ENCODE assay signal across 9 cellular contexts in genomic region chr1:232767381-232768074, GRCh38. TPM values are rescaled to one million over a fixed set of nuclear protein-coding genes. Genes with fewer than 3 reads are reported as not detected.
A peak's percentile ranks its signal among the peaks of the same experiment; 100 is the strongest.
DNase-seq lines count a peak whose midpoint lies in the region; ATAC-seq, FAIRE-seq and TF ChIP-seq lines count a peak whose summit lies in the region.
"Had no signal": no experiment of that assay in that cellular context is flagged by ENCODE, and none has a peak within 500 bp of the region (broad histone marks: within the 10 kb centered on the region; RNA-seq: fewer than 3 reads in every experiment).

No MANE protein-coding gene starts in this region.

- no peaks in the 10 kb centered on the region for H3K79me1 ChIP-seq in mesendoderm (ENCODE audit: low read length)

- H2BK120ac ChIP-seq in mesendoderm (ENCODE audit: low read depth, low read length), result no peak overlapping the region

- peaks cover 16% of the 10 kb centered on the region for H3K27me3 Mint-ChIP-seq in stimulated activated memory B cell treated with anti-CD40 and anti-IgM and Interleukin-4, amounts not matched to agents 10 μg/mL and 1 μg/mL and 100 μg/mL, for 72 hours

- no peak overlapping the region for H3K27ac Mint-ChIP-seq in stimulated activated memory B cell treated with anti-CD40 and anti-IgM and Interleukin-4, amounts not matched to agents 10 μg/mL and 1 μg/mL and 100 μg/mL, for 72 hours
- H3K27ac Mint-ChIP-seq: T-helper 1 cell treated with Interleukin-12 subunit alpha and Interleukin-12 subunit beta and Interleukin-4 antibody, amounts not matched to agents 30 μg/mL and 1 μg/mL, for 36 hours had no signal

- no peak overlapping the region for H2BK5ac ChIP-seq in mesendoderm (ENCODE audit: low read length)

- no peak overlapping the region for H4K5ac ChIP-seq in mesendoderm (ENCODE audit: low read length)

- POLR2A ChIA-PET in HCT116 (lab: Charles Lee), result no interaction called here

- H2AK5ac ChIP-seq in mesendoderm (ENCODE audit: low read length), result no peak overlapping the region

- H3K4me1 ChIP-seq in HCT116 (ENCODE audit: control insufficient read depth in 1 of 2, insufficient read depth in 2 of 2, low read length in 2 of 2), result peaks cover 0 to 9% of the 10 kb centered on the region in 2 experiments; a peak in 2 of 4 replicates
- peaks cover 5 to 23% (median 8%) of the 10 kb centered on the region in 3 donors for H3K4me1 ChIP-seq in skeletal muscle tissue (ENCODE audit: control insufficient read depth in 3 of 3, insufficient read depth in 3 of 3, low read length in 3 of 3)
- H3K4me1 ChIP-seq in mesendoderm (ENCODE audit: control insufficient read depth, low read depth, low read length), result peaks cover 4% of the 10 kb centered on the region
- no peaks in the 10 kb centered on the region for H3K4me1 ChIP-seq in BE2C

- no peak overlapping the region for H3K23ac ChIP-seq in mesendoderm (ENCODE audit: low read length)

- H3K4ac ChIP-seq in mesendoderm (ENCODE audit: low read depth, low read length), result no peak overlapping the region

- H3K36me3 ChIP-seq in HCT116 (ENCODE audit: control insufficient read depth in 1 of 2, insufficient read depth in 2 of 2, low read length in 2 of 2) (no peaks in the 10 kb centered on the region), skeletal muscle tissue (ENCODE audit: control insufficient read depth in 3 of 3, insufficient read depth in 3 of 3, low read length in 3 of 3) (no peaks in the 10 kb centered on the region), mesendoderm (ENCODE audit: control insufficient read depth, insufficient read depth, low read length) (no peaks in the 10 kb centered on the region), BE2C (no peaks in the 10 kb centered on the region)

- CTCF ChIA-PET in HCT116 (lab: Charles Lee), result no interaction called here

- no peak overlapping the region for H3K18ac ChIP-seq in mesendoderm (ENCODE audit: low read length)

- no peak for ATAC-seq in HCT116
- no peak for ATAC-seq in stimulated activated memory B cell treated with anti-CD40 and anti-IgM and Interleukin-4, amounts not matched to agents 10 μg/mL and 1 μg/mL and 100 μg/mL, for 72 hours

- no CpG with 5 or more reads among the region's 12 CpGs for WGBS in mesendoderm (ENCODE audit: extremely low coverage, insufficient coverage, low lambda C conversion rate)

- H3K9me3 ChIP-seq in HCT116 (ENCODE audit: control insufficient read depth in 1 of 2, insufficient read depth in 1 of 2, low read depth in 1 of 2, low read length in 2 of 2) (no peaks in the 10 kb centered on the region; a peak in 1 of 4 replicates), skeletal muscle tissue (ENCODE audit: control insufficient read depth in 3 of 3, low read length in 3 of 3) (no peaks in the 10 kb centered on the region), BE2C (no peaks in the 10 kb centered on the region)

- H3K9ac ChIP-seq in HCT116 (ENCODE audit: low read length), result no peak overlapping the region
- H3K9ac ChIP-seq in skeletal muscle tissue (ENCODE audit: low read depth in 1 of 3, low read length in 3 of 3), result no peak overlapping the region
- H3K9ac ChIP-seq in mesendoderm (ENCODE audit: low read length), result no peak overlapping the region

- intact Hi-C loops in HCT116 (cut with micrococcal nuclease), result no loop called here

- H3K9me2 ChIP-seq in HCT116 (ENCODE audit: insufficient read depth), result no peaks in the 10 kb centered on the region

- TF ChIP-seq RAD21 in HCT116 (IDR thresholded peaks at IDR 0.05; ENCODE audit: low read depth), result 0 out of 2 replicates have a peak, but pooled peaks have one; percentile 4

- H3K27ac ChIP-seq in HCT116 (ENCODE audit: low read depth, low read length), result no peak overlapping the region
- peak overlapping the region; percentile 64 for H3K27ac ChIP-seq in skeletal muscle tissue (ENCODE audit: low read depth, low read length)
- H3K27ac ChIP-seq in mesendoderm (ENCODE audit: low read depth, low read length), result no peak overlapping the region

- DNase-seq in HCT116 (ENCODE audit: low read depth, low spot score) (peak; percentile 10), OCI-M1 (lab: John Stamatoyannopoulos, UW) (peak; percentile 55), fibroblast of mammary gland (ENCODE audit: low read depth) (peak; percentile 94), mesendoderm (no peak), BE2C (no peak), GM12892 (ENCODE audit: insufficient read length) (no peak)

- peak overlapping the region; percentile 24; the same call in 1 of the 2 replicates for H3K4me2 ChIP-seq in HCT116 (ENCODE audit: low read length)
- H3K4me2 ChIP-seq in mesendoderm (ENCODE audit: low read length), result no peak overlapping the region

- H3K4me3 ChIP-seq in HCT116 (replicated peaks in 1 of 2; ENCODE audit: low read depth in 1 of 2, low read length in 2 of 2) (no peak overlapping the region), fibroblast of mammary gland (ENCODE audit: control insufficient read depth, low read depth, low read length) (no peak overlapping the region), skeletal muscle tissue (ENCODE audit: low read length in 3 of 3) (no peak overlapping the region), mesendoderm (ENCODE audit: low read length) (no peak overlapping the region), BE2C (ENCODE audit: low read depth, low read length) (no peak overlapping the region)

- no peak overlapping the region for H2BK15ac ChIP-seq in mesendoderm (replicated peaks; ENCODE audit: low read depth)

- no peak overlapping the region for H3K56ac ChIP-seq in mesendoderm (ENCODE audit: low read length)

- H3K27me3 ChIP-seq in HCT116 (ENCODE audit: insufficient read depth, low read length) (no peaks in the 10 kb centered on the region), skeletal muscle tissue (ENCODE audit: control insufficient read depth in 3 of 3, insufficient read depth in 3 of 3, low read length in 3 of 3) (no peaks in the 10 kb centered on the region), mesendoderm (ENCODE audit: insufficient read depth, low read length, poor library complexity) (no peaks in the 10 kb centered on the region), BE2C (no peaks in the 10 kb centered on the region)

- no peaks in the 10 kb centered on the region for H3K36me3 Mint-ChIP-seq in stimulated activated memory B cell treated with anti-CD40 and anti-IgM and Interleukin-4, amounts not matched to agents 10 μg/mL and 1 μg/mL and 100 μg/mL, for 72 hours

- TF ChIP-seq POLR2A in HCT116 (IDR thresholded peaks at IDR 0.05; ENCODE audit: borderline replicate concordance, extremely low read depth, insufficient read depth, insufficient read length), result no peak
- TF ChIP-seq POLR2A in GM12892 (IDR thresholded peaks at IDR 0.05; ENCODE audit: low read depth, low read length), result no peak

- H2AFZ ChIP-seq in HCT116 (ENCODE audit: low read depth, low read length, poor library complexity, severe bottlenecking), result no peak overlapping the region

- TF ChIP-seq CTCF in HCT116 (IDR thresholded peaks at IDR 0.05 in 2 of 3, conservative IDR thresholded peaks at IDR 0.05 in 1 of 3; ENCODE audit: borderline replicate concordance in 1 of 3, insufficient read depth in 1 of 3, low read depth in 2 of 3, low read length in 2 of 3) (no peak), fibroblast of mammary gland (conservative IDR thresholded peaks at IDR 0.05; ENCODE audit: control insufficient read depth, insufficient read depth, low read depth, low read length) (no peak), BE2C (IDR thresholded peaks at IDR 0.05; ENCODE audit: low read depth, low read length) (no peak)

- H4K8ac ChIP-seq in mesendoderm (ENCODE audit: low read depth, low read length), result no peak overlapping the region

- H4K20me1 ChIP-seq in HCT116 (ENCODE audit: insufficient read depth), result no peaks in the 10 kb centered on the region

- no peaks in the 10 kb centered on the region for H3K9me3 Mint-ChIP-seq in stimulated activated memory B cell treated with anti-CD40 and anti-IgM and Interleukin-4, amounts not matched to agents 10 μg/mL and 1 μg/mL and 100 μg/mL, for 72 hours

- no TSS peak for BruUV-seq in HCT116 (replicated peaks; lab: Mats Ljungman, UMichigan)

- H3K79me2 ChIP-seq in HCT116 (ENCODE audit: insufficient read depth, low read length), result no peaks in the 10 kb centered on the region
- H3K79me2 ChIP-seq in mesendoderm (ENCODE audit: control insufficient read depth, insufficient read depth, low read length), result no peaks in the 10 kb centered on the region

- RAD21 ChIA-PET in HCT116 (lab: Charles Lee; ENCODE audit: low non-redundant PET in 1 of 2, low total read pairs in 2 of 2, uncharacterized antibody in 2 of 2, unreplicated experiment in 2 of 2), result no interaction called here

- H3K4me3 Mint-ChIP-seq in stimulated activated memory B cell treated with anti-CD40 and anti-IgM and Interleukin-4, amounts not matched to agents 10 μg/mL and 1 μg/mL and 100 μg/mL, for 72 hours, result no peak overlapping the region
- H3K4me3 Mint-ChIP-seq: T-helper 1 cell treated with Interleukin-12 subunit alpha and Interleukin-12 subunit beta and Interleukin-4 antibody, amounts not matched to agents 30 μg/mL and 1 μg/mL, for 36 hours had no signal

- H3K4me1 Mint-ChIP-seq in stimulated activated memory B cell treated with anti-CD40 and anti-IgM and Interleukin-4, amounts not matched to agents 10 μg/mL and 1 μg/mL and 100 μg/mL, for 72 hours, result no peaks in the 10 kb centered on the region

- no peak for FAIRE-seq in GM12892 (lab: Jason Lieb, UNC)

TF ChIP-seq in HCT116, 20 proteins besides CTCF, POLR2A, EP300 and RAD21 (continues in another document):
- TF ChIP-seq YY1 (IDR thresholded peaks at IDR 0.05; ENCODE audit: extremely low read depth, insufficient replicate concordance, low read depth, low read length) (no peak), SIN3A (IDR thresholded peaks at IDR 0.05; ENCODE audit: low read depth) (no peak), SP1 (IDR thresholded peaks at IDR 0.05; ENCODE audit: low read depth) (no peak), POLR2AphosphoS5 (IDR thresholded peaks at IDR 0.05; ENCODE audit: low read depth, low read length) (no peak), EGR1 (IDR thresholded peaks at IDR 0.05; ENCODE audit: low read depth) (no peak), EZH2phosphoT487 (IDR thresholded peaks at IDR 0.05; ENCODE audit: borderline replicate concordance) (no peak), SRF (IDR thresholded peaks at IDR 0.05; ENCODE audit: low read depth) (no peak)
- TF ChIP-seq, protein P1, sequence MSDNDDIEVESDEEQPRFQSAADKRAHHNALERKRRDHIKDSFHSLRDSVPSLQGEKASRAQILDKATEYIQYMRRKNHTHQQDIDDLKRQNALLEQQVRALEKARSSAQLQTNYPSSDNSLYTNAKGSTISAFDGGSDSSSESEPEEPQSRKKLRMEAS (IDR thresholded peaks at IDR 0.05), result no peak
- TF ChIP-seq, protein P2, sequence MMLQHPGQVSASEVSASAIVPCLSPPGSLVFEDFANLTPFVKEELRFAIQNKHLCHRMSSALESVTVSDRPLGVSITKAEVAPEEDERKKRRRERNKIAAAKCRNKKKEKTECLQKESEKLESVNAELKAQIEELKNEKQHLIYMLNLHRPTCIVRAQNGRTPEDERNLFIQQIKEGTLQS (IDR thresholded peaks at IDR 0.05), result no peak

RNA-seq across cellular contexts. Expression of gene MAP10, which starts 37.7 kb away (rescaled TPM):
- total RNA-seq in HCT116 (2021; ENCODE audit: unreplicated experiment) (not detected), skeletal muscle tissue (2.1 TPM)
- polyA plus RNA-seq in HCT116 (2012), result not detected in 2 replicates
- polyA plus RNA-seq in mesendoderm (2013, experiment 1 of 2), result 2.1 TPM
- 2.1 TPM for polyA plus RNA-seq in mesendoderm (2013, experiment 2 of 2)
- 8.0 TPM for polyA plus RNA-seq in BE2C (2012; ENCODE audit: insufficient read depth, insufficient read length, low read depth)
- polyA plus RNA-seq in GM12892 (2012; ENCODE audit: missing spikeins), result 1.4 TPM

Comparison
In these comparisons a context has a peak if more than half of its experiments do, and no peak if none do; other contexts are left out.
1. DNase-seq: peak in HCT116 (single experiment), OCI-M1 (single experiment) and fibroblast of mammary gland (single experiment); none in mesendoderm (single experiment), BE2C (single experiment) and GM12892 (single experiment).